Comparison of ENCODE assay signal across 14 cellular contexts in genomic region chr16:53805747-53806146, GRCh38.
DNase-seq lines count a peak whose midpoint lies in the region; ATAC-seq and TF ChIP-seq lines count a peak whose summit lies in the region.
"Had no signal": no experiment of that assay in that cellular context is flagged by ENCODE, and none has a peak within 500 bp of the region (broad histone marks: within the 10 kb centered on the region; RNA-seq: fewer than 3 reads in every experiment).

No MANE protein-coding gene starts in this region.

- DNase-seq in activated CD4-positive, alpha-beta T cell treated with anti-CD3 and anti-CD28 coated beads, Interleukin-2, amount 10 ng/mL, durations not matched to agents 24 days and 14 days: peak; percentile 47
- no peak for DNase-seq in activated CD4-positive, alpha-beta T cell treated with anti-CD3 and anti-CD28 coated beads for 36 hours
- DNase-seq in WTC11 (ENCODE audit: low spot score) (no peak), vagina (ENCODE audit: extremely low spot score in 2 of 2) (no peak), NCI-H1694 treated with DMSO at 0.1 percent for 48 hours (lab: John Stamatoyannopoulos, UW) (no peak), NCI-H1092 treated with DMSO at 0.1 percent for 48 hours (lab: John Stamatoyannopoulos, UW) (no peak)
- DNase-seq: CD8-positive, alpha-beta memory T cell; DMS 273 treated with DMSO at 0.1 percent for 48 hours; H7; NCI-H1930; PC-9 had no signal

- TF ChIP-seq POLR2A in vagina (IDR thresholded peaks at IDR 0.05): no peak

- CTCF ChIA-PET in activated CD4-positive, alpha-beta T cell treated with anti-CD3 and anti-CD28 coated beads for 36 hours (lab: Charles Lee): interaction anchor here (0.5 to 1.7 kb wide), 5 partner anchors 12 to 256 kb away, joined by 3 to 4 read pairs (median 3); no protein-coding TSS in a partner anchor
- CTCF ChIA-PET in WTC11 (lab: Charles Lee): interaction anchor here (0.8 to 1.5 kb wide), 3 partner anchors 62 to 114 kb away, joined by 3 to 6 read pairs (median 4); no protein-coding TSS in a partner anchor

- intact Hi-C loops in activated CD4-positive, alpha-beta T cell treated with anti-CD3 and anti-CD28 coated beads, Interleukin-2, amount 10 ng/mL, durations not matched to agents 24 days and 14 days (cut with micrococcal nuclease): no loop called here
- intact Hi-C loops in activated CD4-positive, alpha-beta T cell treated with anti-CD3 and anti-CD28 coated beads for 36 hours (cut with DNase I, micrococcal nuclease): no loop called here
- intact Hi-C loops in vagina (cut with DNase I): no loop called here

- no peak overlapping the region for H3K4me3 Mint-ChIP-seq in activated CD4-positive, alpha-beta T cell treated with anti-CD3 and anti-CD28 coated beads, Interleukin-2, amount 10 ng/mL, durations not matched to agents 24 days and 14 days
- H3K4me3 Mint-ChIP-seq in activated CD4-positive, alpha-beta T cell treated with anti-CD3 and anti-CD28 coated beads for 36 hours: no peak overlapping the region
- no peak overlapping the region for H3K4me3 Mint-ChIP-seq in WTC11
- H3K4me3 Mint-ChIP-seq: CD8-positive, alpha-beta memory T cell had no signal

- H3K27me3 ChIP-seq in layer of hippocampus (ENCODE audit: control insufficient read depth, insufficient read depth, low read length) (no peaks in the 10 kb centered on the region), vagina (no peaks in the 10 kb centered on the region)
- H3K27me3 ChIP-seq: BLaER1 treated with 17β-estradiol and CSF1 and Interleukin-3, amounts not matched to agents 10 nM and 100 nM had no signal

- H3K36me3 ChIP-seq in vagina: no peaks in the 10 kb centered on the region

- H3K9me3 Mint-ChIP-seq in activated CD4-positive, alpha-beta T cell treated with anti-CD3 and anti-CD28 coated beads, Interleukin-2, amount 10 ng/mL, durations not matched to agents 24 days and 14 days: no peaks in the 10 kb centered on the region
- no peaks in the 10 kb centered on the region for H3K9me3 Mint-ChIP-seq in activated CD4-positive, alpha-beta T cell treated with anti-CD3 and anti-CD28 coated beads for 36 hours (ENCODE audit: low read depth)
- H3K9me3 Mint-ChIP-seq in WTC11: peaks cover 6% of the 10 kb centered on the region

- TF ChIP-seq CTCF in WTC11 (IDR thresholded peaks at IDR 0.05) (no peak), vagina (IDR thresholded peaks at IDR 0.05) (no peak)

- peaks cover 4% of the 10 kb centered on the region for H3K4me1 Mint-ChIP-seq in activated CD4-positive, alpha-beta T cell treated with anti-CD3 and anti-CD28 coated beads, Interleukin-2, amount 10 ng/mL, durations not matched to agents 24 days and 14 days
- H3K4me1 Mint-ChIP-seq in activated CD4-positive, alpha-beta T cell treated with anti-CD3 and anti-CD28 coated beads for 36 hours: peaks cover 34% of the 10 kb centered on the region
- H3K4me1 Mint-ChIP-seq in WTC11: peaks cover 46% of the 10 kb centered on the region

- H3K27ac Mint-ChIP-seq in activated CD4-positive, alpha-beta T cell treated with anti-CD3 and anti-CD28 coated beads, Interleukin-2, amount 10 ng/mL, durations not matched to agents 24 days and 14 days: no peak overlapping the region
- no peak overlapping the region for H3K27ac Mint-ChIP-seq in activated CD4-positive, alpha-beta T cell treated with anti-CD3 and anti-CD28 coated beads for 36 hours
- peak overlapping the region; percentile 53; the same call in 1 of the 2 replicates for H3K27ac Mint-ChIP-seq in WTC11

- H3K27ac ChIP-seq in layer of hippocampus (ENCODE audit: low read depth, low read length) (peak overlapping the region; percentile 32), vagina (no peak overlapping the region)
- H3K27ac ChIP-seq: BLaER1 treated with 17β-estradiol and CSF1 and Interleukin-3, amounts not matched to agents 10 nM and 100 nM; PC-9 had no signal

- ATAC-seq in activated CD4-positive, alpha-beta T cell treated with anti-CD3 and anti-CD28 coated beads for 36 hours: no peak
- ATAC-seq in WTC11: no peak
- ATAC-seq in GM18867 (IDR thresholded peaks at IDR 0.05; ENCODE audit: unreplicated experiment): no peak

- no peaks in the 10 kb centered on the region for H3K4me1 ChIP-seq in vagina

- no peaks in the 10 kb centered on the region for H3K27me3 Mint-ChIP-seq in activated CD4-positive, alpha-beta T cell treated with anti-CD3 and anti-CD28 coated beads, Interleukin-2, amount 10 ng/mL, durations not matched to agents 24 days and 14 days
- H3K27me3 Mint-ChIP-seq in activated CD4-positive, alpha-beta T cell treated with anti-CD3 and anti-CD28 coated beads for 36 hours: no peaks in the 10 kb centered on the region
- no peaks in the 10 kb centered on the region for H3K27me3 Mint-ChIP-seq in WTC11 (ENCODE audit: low read depth)
- H3K27me3 Mint-ChIP-seq: CD8-positive, alpha-beta memory T cell had no signal

- peaks cover 5% of the 10 kb centered on the region for H3K36me3 Mint-ChIP-seq in activated CD4-positive, alpha-beta T cell treated with anti-CD3 and anti-CD28 coated beads, Interleukin-2, amount 10 ng/mL, durations not matched to agents 24 days and 14 days (ENCODE audit: low read depth)
- H3K36me3 Mint-ChIP-seq in activated CD4-positive, alpha-beta T cell treated with anti-CD3 and anti-CD28 coated beads for 36 hours (ENCODE audit: low read depth): peaks cover 7% of the 10 kb centered on the region
- H3K36me3 Mint-ChIP-seq in WTC11: 0 out of 2 replicates have a peak, but pooled peaks cover 6% of the 10 kb centered on the region

- H3K4me3 ChIP-seq in vagina: no peak overlapping the region
- H3K4me3 ChIP-seq: BLaER1 treated with 17β-estradiol and CSF1 and Interleukin-3, amounts not matched to agents 10 nM and 100 nM; PC-9 had no signal

- H3K9me3 ChIP-seq in vagina: no peaks in the 10 kb centered on the region

- POLR2A ChIA-PET in activated CD4-positive, alpha-beta T cell treated with anti-CD3 and anti-CD28 coated beads for 36 hours (lab: Charles Lee): no interaction called here
- POLR2A ChIA-PET in WTC11 (lab: Charles Lee): interaction anchor here (1.3 kb wide), 1 partner anchor 9 kb away, joined by 3 read pairs; no protein-coding TSS in a partner anchor

TF ChIP-seq in WTC11, 78 proteins besides CTCF, POLR2A, EP300 and RAD21:
- TF ChIP-seq NR2C2 (CRISPR knock-in tag; IDR thresholded peaks at IDR 0.05) (no peak), TP53 (CRISPR knock-in tag; IDR thresholded peaks at IDR 0.05) (no peak), PRRX2 (CRISPR knock-in tag; IDR thresholded peaks at IDR 0.05) (no peak)
